9 cellular contexts compared by ENCODE assay signal in the genomic region with DNA sequence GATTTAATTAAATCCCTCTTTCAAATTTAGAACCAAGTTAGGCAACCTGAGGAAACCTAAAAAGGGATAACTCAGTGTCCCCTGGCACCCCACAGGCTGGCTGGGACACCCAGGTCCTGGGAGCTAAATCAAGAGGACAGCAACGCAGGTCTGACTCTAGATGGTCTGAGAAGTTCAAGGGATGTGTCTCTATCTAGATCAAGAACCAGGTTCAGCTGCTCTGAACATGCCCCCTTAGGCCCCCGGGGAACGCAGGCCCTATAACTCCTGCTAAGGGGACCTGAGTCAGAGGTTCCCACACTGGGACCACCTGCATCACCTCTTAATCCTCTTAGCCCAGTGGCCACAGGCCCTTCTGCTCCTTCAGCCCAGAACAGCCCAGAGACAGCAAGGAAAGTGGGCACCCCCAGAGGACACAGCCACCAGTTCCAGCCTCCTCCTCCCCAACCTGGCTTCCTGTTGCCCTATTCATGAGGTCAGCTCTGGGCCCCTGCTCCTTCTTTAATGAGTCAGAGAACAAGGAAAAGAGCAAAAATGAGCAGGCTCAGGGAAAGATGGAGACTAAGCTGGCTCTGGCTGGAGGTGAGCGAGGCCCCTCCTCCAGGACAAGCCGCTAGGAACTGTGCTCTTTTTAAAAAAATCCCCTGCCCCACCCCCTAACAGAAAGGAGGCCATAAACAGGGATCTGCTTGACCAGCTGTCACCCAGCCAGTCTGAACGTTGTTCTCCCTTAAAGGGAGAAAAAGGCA. TPM values are rescaled to one million over a fixed set of nuclear protein-coding genes. Genes with fewer than 3 reads are reported as not detected.
DNase-seq lines count a peak whose midpoint lies in the region; ATAC-seq and TF ChIP-seq lines count a peak whose summit lies in the region.
"Had no signal": no experiment of that assay in that cellular context is flagged by ENCODE, and none has a peak within 500 bp of the region (broad histone marks: within the 10 kb centered on the region; RNA-seq: fewer than 3 reads in every experiment).

No MANE protein-coding gene starts in this region.

- H3K4me1 Mint-ChIP-seq in activated T-helper 1 cell treated with anti-CD3 and anti-CD28 coated beads, Interleukin-12 subunit alpha, Interleukin-12 subunit beta, Interleukin-2, Interleukin-4 antibody, amounts not matched to agents 30 ng/mL and 10 ng/mL and 1 ng/mL, durations not matched to agents 14 hours and 24 hours and 36 hours (ENCODE audit: low read depth) = peaks cover 20% of the 10 kb centered on the region

- no peak overlapping the region for H3K27ac ChIP-seq in suprapubic skin

- no peaks in the 10 kb centered on the region for H3K36me3 ChIP-seq in suprapubic skin

- intact Hi-C loops in activated T-helper 1 cell treated with anti-CD3 and anti-CD28 coated beads, Interleukin-12 subunit alpha, Interleukin-12 subunit beta, Interleukin-2, Interleukin-4 antibody, amounts not matched to agents 30 ng/mL and 10 ng/mL and 1 ng/mL, durations not matched to agents 14 hours and 24 hours and 36 hours (cut with micrococcal nuclease) = no loop called here

- H3K27me3 ChIP-seq in suprapubic skin = no peaks in the 10 kb centered on the region

- TF ChIP-seq CTCF in suprapubic skin (IDR thresholded peaks at IDR 0.05) = no peak

- H3K27me3 Mint-ChIP-seq in activated T-helper 1 cell treated with anti-CD3 and anti-CD28 coated beads, Interleukin-12 subunit alpha, Interleukin-12 subunit beta, Interleukin-2, Interleukin-4 antibody, amounts not matched to agents 30 ng/mL and 10 ng/mL and 1 ng/mL, durations not matched to agents 14 hours and 24 hours and 36 hours (ENCODE audit: insufficient read depth) = peaks cover 3% of the 10 kb centered on the region
- H3K27me3 Mint-ChIP-seq: activated naive CD4-positive, alpha-beta T cell treated with anti-CD3 and anti-CD28 coated beads, Interleukin-2, amount 10 ng/mL, durations not matched to agents 7 days and 5 days had no signal

- H3K27ac Mint-ChIP-seq in activated T-helper 1 cell treated with anti-CD3 and anti-CD28 coated beads, Interleukin-12 subunit alpha, Interleukin-12 subunit beta, Interleukin-2, Interleukin-4 antibody, amounts not matched to agents 30 ng/mL and 10 ng/mL and 1 ng/mL, durations not matched to agents 14 hours and 24 hours and 36 hours = peak overlapping the region; percentile 29
- H3K27ac Mint-ChIP-seq: activated naive CD4-positive, alpha-beta T cell treated with anti-CD3 and anti-CD28 coated beads, Interleukin-2, amount 10 ng/mL, durations not matched to agents 7 days and 5 days had no signal

- H3K9me3 ChIP-seq in suprapubic skin = no peaks in the 10 kb centered on the region

- no peak for TF ChIP-seq POLR2A in suprapubic skin (IDR thresholded peaks at IDR 0.05)

- peak in 2 of 3 experiments; percentile 47 to 49 for DNase-seq in NCI-H1417 (lab: John Stamatoyannopoulos, UW)
- no peak for DNase-seq in NCI-H1417 treated with DMSO at 0.1 percent for 48 hours (lab: John Stamatoyannopoulos, UW)
- DNase-seq in activated T-helper 1 cell treated with anti-CD3 and anti-CD28 coated beads, Interleukin-12 subunit alpha, Interleukin-12 subunit beta, Interleukin-2, Interleukin-4 antibody, amounts not matched to agents 30 ng/mL and 10 ng/mL and 1 ng/mL, durations not matched to agents 14 hours and 24 hours and 36 hours (ENCODE audit: low spot score) = no peak
- peak; percentile 90 for DNase-seq in kidney tubule cell (ENCODE audit: low spot score)
- peak; percentile 46 to 50 for DNase-seq in suprapubic skin (ENCODE audit: low spot score in 2 of 2)
- no peak for DNase-seq in anterior cingulate cortex (lab: John Stamatoyannopoulos, UW)
- DNase-seq in cerebellar cortex (ENCODE audit: low spot score) = no peak
- DNase-seq: activated naive CD4-positive, alpha-beta T cell treated with anti-CD3 and anti-CD28 coated beads, Interleukin-2, amount 10 ng/mL, durations not matched to agents 7 days and 5 days had no signal

- no peak for TF ChIP-seq EP300 in suprapubic skin (IDR thresholded peaks at IDR 0.05)

- 59% methylated on average over 4 of the region's 6 CpGs for WGBS in suprapubic skin

- H3K36me3 Mint-ChIP-seq in activated T-helper 1 cell treated with anti-CD3 and anti-CD28 coated beads, Interleukin-12 subunit alpha, Interleukin-12 subunit beta, Interleukin-2, Interleukin-4 antibody, amounts not matched to agents 30 ng/mL and 10 ng/mL and 1 ng/mL, durations not matched to agents 14 hours and 24 hours and 36 hours (ENCODE audit: low read depth) = peaks cover 6% of the 10 kb centered on the region

- no peak overlapping the region for H3K4me3 ChIP-seq in suprapubic skin

- H3K9me3 Mint-ChIP-seq in activated T-helper 1 cell treated with anti-CD3 and anti-CD28 coated beads, Interleukin-12 subunit alpha, Interleukin-12 subunit beta, Interleukin-2, Interleukin-4 antibody, amounts not matched to agents 30 ng/mL and 10 ng/mL and 1 ng/mL, durations not matched to agents 14 hours and 24 hours and 36 hours = no peaks in the 10 kb centered on the region
- H3K9me3 Mint-ChIP-seq: activated naive CD4-positive, alpha-beta T cell treated with anti-CD3 and anti-CD28 coated beads, Interleukin-2, amount 10 ng/mL, durations not matched to agents 7 days and 5 days had no signal

- peaks cover 47% of the 10 kb centered on the region for H3K4me1 ChIP-seq in suprapubic skin

- H3K4me3 Mint-ChIP-seq in activated T-helper 1 cell treated with anti-CD3 and anti-CD28 coated beads, Interleukin-12 subunit alpha, Interleukin-12 subunit beta, Interleukin-2, Interleukin-4 antibody, amounts not matched to agents 30 ng/mL and 10 ng/mL and 1 ng/mL, durations not matched to agents 14 hours and 24 hours and 36 hours = no peak overlapping the region
- H3K4me3 Mint-ChIP-seq: activated naive CD4-positive, alpha-beta T cell treated with anti-CD3 and anti-CD28 coated beads, Interleukin-2, amount 10 ng/mL, durations not matched to agents 7 days and 5 days had no signal

- ATAC-seq in HG03175 (IDR thresholded peaks at IDR 0.05; ENCODE audit: unreplicated experiment) = no peak

RNA-seq across cellular contexts. Expression of gene PITPNM2, which starts 10.8 kb away (rescaled TPM):
- 22.3 and 25.5 TPM in 2 replicates for total RNA-seq in activated T-helper 1 cell treated with anti-CD3 and anti-CD28 coated beads, Interleukin-12 subunit alpha, Interleukin-12 subunit beta, Interleukin-2, Interleukin-4 antibody, amounts not matched to agents 30 ng/mL and 10 ng/mL and 1 ng/mL, durations not matched to agents 14 hours and 24 hours and 36 hours
- total RNA-seq in suprapubic skin = 10 to 100 TPM in 1 of 4 donors, 1 to 10 TPM in 3; 5.9 to 11.8 (median 6.9) TPM

Comparison
In these comparisons a context has a peak if more than half of its experiments do, and no peak if none do; other contexts are left out.
1. DNase-seq: peak in NCI-H1417 (2 of 3), kidney tubule cell (single experiment) and suprapubic skin (2 of 2); none in NCI-H1417 treated with DMSO at 0.1 percent for 48 hours (single experiment), activated T-helper 1 cell treated with anti-CD3 and anti-CD28 coated beads, Interleukin-12 subunit alpha, Interleukin-12 subunit beta, Interleukin-2, Interleukin-4 antibody, amounts not matched to agents 30 ng/mL and 10 ng/mL and 1 ng/mL, durations not matched to agents 14 hours and 24 hours and 36 hours (single experiment), anterior cingulate cortex (0 of 58) and cerebellar cortex (single experiment).